In genomic region chr1:50603274-50604271, GRCh38 we compare ENCODE assay signal across 1 cellular context.
A peak's percentile ranks its signal among the peaks of the same experiment; 100 is the strongest.
TF ChIP-seq lines count a peak whose summit lies in the region.

No MANE protein-coding gene starts in this region.

TF ChIP-seq in HEK293, 187 proteins besides CTCF, POLR2A, EP300 and RAD21 (continued from another document and continues in another):
- TF ChIP-seq PRDM2 (tag by site-specific recombination; IDR thresholded peaks at IDR 0.05; ENCODE audit: borderline replicate concordance) = no peak
- TF ChIP-seq ZNF239 (tag by site-specific recombination; IDR thresholded peaks at IDR 0.05) = no peak
- no peak for TF ChIP-seq ZNF175 (tag by site-specific recombination; IDR thresholded peaks at IDR 0.05)
- no peak for TF ChIP-seq ZNF501 (tag by site-specific recombination; IDR thresholded peaks at IDR 0.05)
- no peak for TF ChIP-seq ZNF26 (tag by site-specific recombination; IDR thresholded peaks at IDR 0.05)
- no peak for TF ChIP-seq KLF7 (tag by site-specific recombination; IDR thresholded peaks at IDR 0.05; ENCODE audit: borderline replicate concordance)
- TF ChIP-seq ZNF571 (tag by site-specific recombination; IDR thresholded peaks at IDR 0.05) = no peak
- no peak for TF ChIP-seq ZFP37 (tag by site-specific recombination; IDR thresholded peaks at IDR 0.05)
- no peak for TF ChIP-seq ZNF623 (tag by site-specific recombination; IDR thresholded peaks at IDR 0.05)
- TF ChIP-seq ZSCAN23 (tag by site-specific recombination; IDR thresholded peaks at IDR 0.05) = 0 out of 2 replicates have a peak, but pooled peaks have one; percentile 42
- no peak for TF ChIP-seq GLIS1 (tag by site-specific recombination; IDR thresholded peaks at IDR 0.05)
- no peak for TF ChIP-seq ZNF311 (tag by site-specific recombination; IDR thresholded peaks at IDR 0.05; ENCODE audit: borderline replicate concordance)
- peak; percentile 81; the same call in 1 of the 2 replicates for TF ChIP-seq ZNF362 (tag by site-specific recombination; IDR thresholded peaks at IDR 0.05)
- no peak for TF ChIP-seq GLI2 (tag by site-specific recombination; IDR thresholded peaks at IDR 0.05; ENCODE audit: borderline replicate concordance, low read depth)
- TF ChIP-seq ZNF654 (tag by site-specific recombination; IDR thresholded peaks at IDR 0.05; ENCODE audit: low read depth) = no peak
- TF ChIP-seq ZNF16 (tag by site-specific recombination; IDR thresholded peaks at IDR 0.05; ENCODE audit: low read depth) = no peak
- TF ChIP-seq YY2 (tag by site-specific recombination; IDR thresholded peaks at IDR 0.05) = no peak
- TF ChIP-seq ZBTB26 (tag by site-specific recombination; optimal IDR thresholded peaks at IDR 0.05) = no peak
- no peak for TF ChIP-seq ZNF140 (tag by site-specific recombination; IDR thresholded peaks at IDR 0.05)
- TF ChIP-seq ELK4 (IDR thresholded peaks at IDR 0.05; ENCODE audit: borderline replicate concordance, low read depth, low read length) = no peak
- no peak for TF ChIP-seq ZNF132 (tag by site-specific recombination; IDR thresholded peaks at IDR 0.05; ENCODE audit: borderline replicate concordance)
- no peak for TF ChIP-seq ZNF658 (tag by site-specific recombination; IDR thresholded peaks at IDR 0.05)
- TF ChIP-seq ZNF548 (tag by site-specific recombination; IDR thresholded peaks at IDR 0.05) = no peak
- no peak for TF ChIP-seq AEBP2 (tag by site-specific recombination; IDR thresholded peaks at IDR 0.05; ENCODE audit: borderline replicate concordance)
- no peak for TF ChIP-seq ZNF112 (tag by site-specific recombination; IDR thresholded peaks at IDR 0.05)
- TF ChIP-seq ZNF37A (tag by site-specific recombination; IDR thresholded peaks at IDR 0.05) = no peak
- no peak for TF ChIP-seq ZFP41 (tag by site-specific recombination; IDR thresholded peaks at IDR 0.05; ENCODE audit: borderline replicate concordance)
- TF ChIP-seq REPIN1 (tag by site-specific recombination; IDR thresholded peaks at IDR 0.05; ENCODE audit: low read depth) = no peak
- no peak for TF ChIP-seq REST (tag by site-specific recombination; IDR thresholded peaks at IDR 0.05)
- TF ChIP-seq ZNF426 (tag by site-specific recombination; IDR thresholded peaks at IDR 0.05) = no peak
- no peak for TF ChIP-seq HOXA7 (CRISPR knock-in tag; IDR thresholded peaks at IDR 0.05; ENCODE audit: borderline replicate concordance)
- peak; percentile 80 for TF ChIP-seq ZNF843 (tag by site-specific recombination; IDR thresholded peaks at IDR 0.05)
- TF ChIP-seq ZNF837 (tag by site-specific recombination; IDR thresholded peaks at IDR 0.05) = no peak
- no peak for TF ChIP-seq ZNF626 (tag by site-specific recombination; IDR thresholded peaks at IDR 0.05)
- no peak for TF ChIP-seq ZNF174 (tag by site-specific recombination; IDR thresholded peaks at IDR 0.05)
- TF ChIP-seq WT1 (tag by site-specific recombination; IDR thresholded peaks at IDR 0.05) = no peak
- no peak for TF ChIP-seq ZBTB8A (tag by site-specific recombination; IDR thresholded peaks at IDR 0.05)
- TF ChIP-seq ZNF645 (tag by site-specific recombination; IDR thresholded peaks at IDR 0.05) = no peak
- no peak for TF ChIP-seq GFI1B (tag by site-specific recombination; IDR thresholded peaks at IDR 0.05)
- TF ChIP-seq ZNF433 (tag by site-specific recombination; IDR thresholded peaks at IDR 0.05; ENCODE audit: low read depth) = no peak
- no peak for TF ChIP-seq ZNF169 (tag by site-specific recombination; IDR thresholded peaks at IDR 0.05)
- TF ChIP-seq ZNF488 (tag by site-specific recombination; IDR thresholded peaks at IDR 0.05) = no peak
- TF ChIP-seq SALL2 (tag by site-specific recombination; IDR thresholded peaks at IDR 0.05; ENCODE audit: borderline replicate concordance) = no peak
- TF ChIP-seq ZBTB48 (tag by site-specific recombination; IDR thresholded peaks at IDR 0.05) = no peak
- TF ChIP-seq ZNF596 (tag by site-specific recombination; IDR thresholded peaks at IDR 0.05) = no peak
- TF ChIP-seq ZNF560 (tag by site-specific recombination; IDR thresholded peaks at IDR 0.05; ENCODE audit: borderline replicate concordance) = no peak
- TF ChIP-seq ZNF138 (tag by site-specific recombination; IDR thresholded peaks at IDR 0.05; ENCODE audit: borderline replicate concordance) = no peak
